Comparison of ENCODE assay signal across 8 cellular contexts in the genomic region with DNA sequence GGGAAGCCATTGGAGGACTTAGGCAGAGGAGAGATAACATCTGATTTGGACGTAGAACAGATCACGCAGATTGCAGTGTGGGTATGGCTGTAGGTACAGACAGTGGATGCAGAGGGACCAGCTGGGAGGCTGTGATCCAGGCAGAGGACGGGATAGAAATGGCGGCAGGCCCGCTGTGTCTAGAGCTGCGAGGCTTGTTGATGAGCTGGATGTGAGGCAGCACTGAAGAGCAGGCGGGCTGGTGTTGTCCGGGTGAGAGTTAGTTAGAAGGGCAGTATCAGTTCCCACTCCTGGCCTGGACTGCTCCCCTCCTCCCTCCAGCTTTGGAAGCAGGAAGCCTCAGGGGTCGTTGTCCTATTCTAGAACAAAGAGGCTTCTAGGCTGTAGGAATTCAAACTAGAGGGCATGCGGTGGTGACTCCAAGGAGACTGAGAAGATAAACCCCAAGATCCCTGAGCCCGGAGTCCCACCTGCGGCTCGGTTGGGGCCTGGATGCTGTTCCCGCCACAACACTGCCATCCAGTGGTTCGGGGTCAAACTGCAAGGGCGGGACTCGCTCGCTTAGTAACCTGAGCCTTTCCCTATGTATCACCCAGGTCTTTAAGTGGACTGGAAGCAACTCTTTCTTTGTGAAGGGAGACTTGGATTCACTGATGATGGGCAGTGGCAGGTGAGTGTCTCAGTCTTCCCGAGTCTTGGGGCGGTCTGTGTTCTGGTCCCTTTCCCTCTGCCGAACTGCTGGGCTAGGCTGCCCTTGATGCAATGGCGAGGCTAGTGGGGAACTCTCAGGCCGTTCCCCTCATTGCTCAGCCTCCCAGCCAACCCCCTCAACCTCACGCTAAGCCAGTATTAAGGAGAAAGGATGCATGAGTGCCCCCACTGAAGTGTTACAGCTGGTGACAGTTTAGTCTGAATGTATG. TPM values are rescaled to one million over a fixed set of nuclear protein-coding genes. Genes with fewer than 3 reads are reported as not detected.
DNase-seq lines count a peak whose midpoint lies in the region; ATAC-seq, FAIRE-seq and TF ChIP-seq lines count a peak whose summit lies in the region.

No MANE protein-coding gene starts in this region.

- peak; percentile 89 for DNase-seq in GM13976 (ENCODE audit: low spot score)
- DNase-seq in LHCN-M2 (ENCODE audit: low read depth) = peak; percentile 78
- peak; percentile 69 for DNase-seq in RCC 7860 (ENCODE audit: low spot score)
- peak; percentile 65 for DNase-seq in activated T-helper 1 cell treated with anti-CD3 and anti-CD28 coated beads, Interleukin-12 subunit alpha, Interleukin-12 subunit beta, Interleukin-2, Interleukin-4 antibody, amounts not matched to agents 30 ng/mL and 10 ng/mL and 1 ng/mL, durations not matched to agents 14 hours and 24 hours and 36 hours (ENCODE audit: low spot score)
- peak; percentile 75 for DNase-seq in fibroblast of pulmonary artery (ENCODE audit: low read depth)
- DNase-seq in stimulated activated naive B cell treated with anti-CD40 and anti-IgM and Interleukin-4, amounts not matched to agents 10 μg/mL and 1 μg/mL and 100 μg/mL, for 72 hours = peak; percentile 73

- no peak overlapping the region for H3K4me3 ChIP-seq in fibroblast of pulmonary artery (replicated peaks; ENCODE audit: low read depth, low read length)

- intact Hi-C loops in activated T-helper 1 cell treated with anti-CD3 and anti-CD28 coated beads, Interleukin-12 subunit alpha, Interleukin-12 subunit beta, Interleukin-2, Interleukin-4 antibody, amounts not matched to agents 30 ng/mL and 10 ng/mL and 1 ng/mL, durations not matched to agents 14 hours and 24 hours and 36 hours (cut with micrococcal nuclease) = loop anchor here (1.0 to 10.0 kb wide), 4 partner anchors 52 to 242 kb away; partner anchors contain the start of gene SLA2

- in situ Hi-C loops in GM13976 (cut with MboI; ENCODE audit: low sequenced_read_pairs, unreplicated experiment) = loop anchor here (25.0 kb wide), 1 partner anchor 675 kb away; no protein-coding TSS in a partner anchor

- peaks cover 17% of the 10 kb centered on the region for H3K4me1 Mint-ChIP-seq in activated T-helper 1 cell treated with anti-CD3 and anti-CD28 coated beads, Interleukin-12 subunit alpha, Interleukin-12 subunit beta, Interleukin-2, Interleukin-4 antibody, amounts not matched to agents 30 ng/mL and 10 ng/mL and 1 ng/mL, durations not matched to agents 14 hours and 24 hours and 36 hours (ENCODE audit: low read depth)
- H3K4me1 Mint-ChIP-seq in nephron = peaks cover 15% of the 10 kb centered on the region
- peaks cover 11 to 17% of the 10 kb centered on the region in 2 donors for H3K4me1 Mint-ChIP-seq in stimulated activated naive B cell treated with anti-CD40 and anti-IgM and Interleukin-4, amounts not matched to agents 10 μg/mL and 1 μg/mL and 100 μg/mL, for 72 hours

- ATAC-seq in stimulated activated naive B cell treated with anti-CD40 and anti-IgM and Interleukin-4, amounts not matched to agents 10 μg/mL and 1 μg/mL and 100 μg/mL, for 72 hours (replicated peaks) = peak; percentile 93
- ATAC-seq in HG02763 (IDR thresholded peaks at IDR 0.05; ENCODE audit: unreplicated experiment) = no peak

- peaks cover 18% of the 10 kb centered on the region for H3K36me3 Mint-ChIP-seq in activated T-helper 1 cell treated with anti-CD3 and anti-CD28 coated beads, Interleukin-12 subunit alpha, Interleukin-12 subunit beta, Interleukin-2, Interleukin-4 antibody, amounts not matched to agents 30 ng/mL and 10 ng/mL and 1 ng/mL, durations not matched to agents 14 hours and 24 hours and 36 hours (ENCODE audit: low read depth)
- H3K36me3 Mint-ChIP-seq in nephron (ENCODE audit: low read depth) = no peaks in the 10 kb centered on the region
- peaks cover 3% of the 10 kb centered on the region in 2 donors for H3K36me3 Mint-ChIP-seq in stimulated activated naive B cell treated with anti-CD40 and anti-IgM and Interleukin-4, amounts not matched to agents 10 μg/mL and 1 μg/mL and 100 μg/mL, for 72 hours

- H3K27me3 Mint-ChIP-seq in activated T-helper 1 cell treated with anti-CD3 and anti-CD28 coated beads, Interleukin-12 subunit alpha, Interleukin-12 subunit beta, Interleukin-2, Interleukin-4 antibody, amounts not matched to agents 30 ng/mL and 10 ng/mL and 1 ng/mL, durations not matched to agents 14 hours and 24 hours and 36 hours (ENCODE audit: insufficient read depth) = no peaks in the 10 kb centered on the region
- peaks cover 9% of the 10 kb centered on the region for H3K27me3 Mint-ChIP-seq in nephron (ENCODE audit: low read depth)
- no peaks in the 10 kb centered on the region for H3K27me3 Mint-ChIP-seq in stimulated activated naive B cell treated with anti-CD40 and anti-IgM and Interleukin-4, amounts not matched to agents 10 μg/mL and 1 μg/mL and 100 μg/mL, for 72 hours

- H3K27ac Mint-ChIP-seq in activated T-helper 1 cell treated with anti-CD3 and anti-CD28 coated beads, Interleukin-12 subunit alpha, Interleukin-12 subunit beta, Interleukin-2, Interleukin-4 antibody, amounts not matched to agents 30 ng/mL and 10 ng/mL and 1 ng/mL, durations not matched to agents 14 hours and 24 hours and 36 hours = peak overlapping the region; percentile 0
- H3K27ac Mint-ChIP-seq in nephron = peak overlapping the region; percentile 19 to 68 (median 53)
- H3K27ac Mint-ChIP-seq in stimulated activated naive B cell treated with anti-CD40 and anti-IgM and Interleukin-4, amounts not matched to agents 10 μg/mL and 1 μg/mL and 100 μg/mL, for 72 hours = no peak overlapping the region

- H3K4me3 Mint-ChIP-seq in activated T-helper 1 cell treated with anti-CD3 and anti-CD28 coated beads, Interleukin-12 subunit alpha, Interleukin-12 subunit beta, Interleukin-2, Interleukin-4 antibody, amounts not matched to agents 30 ng/mL and 10 ng/mL and 1 ng/mL, durations not matched to agents 14 hours and 24 hours and 36 hours = no peak overlapping the region
- H3K4me3 Mint-ChIP-seq in nephron = peak overlapping the region; percentile 44 to 70 (median 54)
- H3K4me3 Mint-ChIP-seq in stimulated activated naive B cell treated with anti-CD40 and anti-IgM and Interleukin-4, amounts not matched to agents 10 μg/mL and 1 μg/mL and 100 μg/mL, for 72 hours = peak overlapping the region; percentile 47 to 71

- peak; percentile 31 for FAIRE-seq in RCC 7860 (lab: Jason Lieb, UNC)

- TF ChIP-seq CTCF in GM13976 (IDR thresholded peaks at IDR 0.05; ENCODE audit: borderline replicate concordance, control extremely low read depth, extremely low read depth, insufficient read depth, missing control alignments) (peak; percentile 95), fibroblast of pulmonary artery (IDR thresholded peaks at IDR 0.05; ENCODE audit: low read length, missing control alignments) (peak; percentile 99), nephron (IDR thresholded peaks at IDR 0.05; ENCODE audit: unreplicated experiment in 3 of 3) (peak; percentile 95 to 97 (median 97))

- H3K9me3 Mint-ChIP-seq in activated T-helper 1 cell treated with anti-CD3 and anti-CD28 coated beads, Interleukin-12 subunit alpha, Interleukin-12 subunit beta, Interleukin-2, Interleukin-4 antibody, amounts not matched to agents 30 ng/mL and 10 ng/mL and 1 ng/mL, durations not matched to agents 14 hours and 24 hours and 36 hours = no peaks in the 10 kb centered on the region
- H3K9me3 Mint-ChIP-seq in nephron = no peaks in the 10 kb centered on the region
- peaks cover 0 to 1% of the 10 kb centered on the region in 2 donors for H3K9me3 Mint-ChIP-seq in stimulated activated naive B cell treated with anti-CD40 and anti-IgM and Interleukin-4, amounts not matched to agents 10 μg/mL and 1 μg/mL and 100 μg/mL, for 72 hours

RNA-seq across cellular contexts. Expression of gene TLDC2, which starts 11.2 kb away (rescaled TPM):
- not detected in 2 replicates for total RNA-seq in LHCN-M2 (2014; rRNA removed)
- 0.06 TPM for polyA plus RNA-seq in LHCN-M2 (2012)
- total RNA-seq in activated T-helper 1 cell treated with anti-CD3 and anti-CD28 coated beads, Interleukin-12 subunit alpha, Interleukin-12 subunit beta, Interleukin-2, Interleukin-4 antibody, amounts not matched to agents 30 ng/mL and 10 ng/mL and 1 ng/mL, durations not matched to agents 14 hours and 24 hours and 36 hours = not detected in 2 replicates
